ENCODE assay signal across 20 cellular contexts in the genomic region with DNA sequence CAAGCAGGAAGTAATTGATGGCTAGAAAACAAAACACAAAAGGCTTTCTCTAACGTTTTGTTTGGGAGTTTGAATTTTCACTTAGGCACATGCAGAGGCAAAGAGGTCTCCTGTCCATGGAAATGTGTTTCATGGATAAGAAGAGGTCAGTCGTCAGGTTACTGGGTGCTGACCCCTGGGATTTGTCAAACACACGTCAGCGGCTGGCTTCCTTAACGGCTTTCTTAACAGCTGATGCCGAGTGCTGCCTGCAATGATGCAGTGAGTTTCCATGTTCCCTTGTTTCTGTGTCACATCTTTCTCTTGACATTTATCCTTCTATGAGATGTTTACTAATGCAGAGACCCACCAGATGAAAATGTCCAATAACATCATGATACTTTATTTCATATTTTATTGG. TPM values are rescaled to one million over a fixed set of nuclear protein-coding genes. Genes with fewer than 3 reads are reported as not detected.
DNase-seq lines count a peak whose midpoint lies in the region; ATAC-seq, FAIRE-seq and TF ChIP-seq lines count a peak whose summit lies in the region.
"Had no signal": no experiment of that assay in that cellular context is flagged by ENCODE, and none has a peak within 500 bp of the region (broad histone marks: within the 10 kb centered on the region; RNA-seq: fewer than 3 reads in every experiment).

No MANE protein-coding gene starts in this region.

- peaks cover 10% of the 10 kb centered on the region for H3K9me3 Mint-ChIP-seq in nephron progenitor cell

- H2AFZ ChIP-seq in IMR-90 (replicated peaks; ENCODE audit: low read length, poor library complexity) (peak overlapping the region; percentile 85), endothelial cell of umbilical vein (ENCODE audit: low read depth, low read length) (peak overlapping the region; percentile 31)

- H3K56ac ChIP-seq in IMR-90 (ENCODE audit: extremely low read depth, insufficient read depth, low read length): no peak overlapping the region

- H4K5ac ChIP-seq in IMR-90 (ENCODE audit: low read depth, low read length): peak overlapping the region; percentile 72; the same call in 1 of the 2 replicates

- peak overlapping the region in 1 of 2 experiments; percentile 81; a peak in 1 of 4 replicates for H4K8ac ChIP-seq in IMR-90 (ENCODE audit: low read depth in 2 of 2, low read length in 2 of 2)

- no peak overlapping the region for H3K4me3 Mint-ChIP-seq in nephron progenitor cell
- H3K4me3 Mint-ChIP-seq: activated CD4-positive, alpha-beta T cell treated with anti-CD3 and anti-CD28 coated beads for 36 hours; CD8-positive, alpha-beta T cell had no signal

- H2AK9ac ChIP-seq in IMR-90 (replicated peaks; ENCODE audit: low read depth, low read length, poor library complexity): no peak overlapping the region

- H3K4me1 ChIP-seq in IMR-90 (ENCODE audit: control insufficient read depth, insufficient read depth, low read length): peaks cover 4% of the 10 kb centered on the region; the same call in 1 of the 2 replicates
- H3K4me1 ChIP-seq in endothelial cell of umbilical vein (ENCODE audit: control insufficient read depth, extremely low read depth, insufficient read depth, low read length): no peaks in the 10 kb centered on the region

- dilution Hi-C loops in IMR-90 (cut with HindIII; ENCODE audit: low sequenced_read_pairs, unreplicated experiment) (no loop called here), endothelial cell of umbilical vein (cut with MboI; ENCODE audit: extremely low pct_ligation_motif_present, low sequenced_read_pairs) (no loop called here)

- no peaks in the 10 kb centered on the region for H3K9me3 ChIP-seq in IMR-90 (ENCODE audit: control insufficient read depth, insufficient read depth, low read length)
- H3K9me3 ChIP-seq in endothelial cell of umbilical vein (replicated peaks; ENCODE audit: control insufficient read depth, insufficient read depth, low read length): no peaks in the 10 kb centered on the region
- H3K9me3 ChIP-seq: neutrophil had no signal

- 0% methylated on average over 2 of the region's 6 CpGs; no CpG with 5 or more reads in 1 of the 2 experiments for WGBS in IMR-90 (ENCODE audit: extremely low coverage in 2 of 2, insufficient read length in 1 of 2), 2 experiments

- DNase-seq in ELF-1 (ENCODE audit: low read depth, low spot score) (peak; percentile 12), IMR-90 (no peak), endothelial cell of umbilical vein (ENCODE audit: low read depth, low spot score) (peak; percentile 4), nephron progenitor cell (no peak), DMS 273 treated with DMSO at 0.1 percent for 48 hours (lab: John Stamatoyannopoulos, UW) (no peak), GM20000 (ENCODE audit: low spot score) (no peak)
- DNase-seq: activated naive CD4-positive, alpha-beta T cell treated with Interleukin-2 at 50 U/mL for 16 hours; activated T-cell treated with anti-CD3 and anti-CD28 coated beads, Interleukin-2, amount 50 U/mL, for 48 hours; amniotic stem cell; CD8-positive, alpha-beta T cell; KG1; NCI-H2029 treated with DMSO at 0.1 percent for 48 hours; stimulated activated CD4-positive, alpha-beta T cell treated with anti-CD3 and anti-CD28 coated beads, Interleukin-4, amount 100 ng/mL, for 24 hours; stimulated activated naive CD8-positive, alpha-beta T cell treated with anti-CD3 and anti-CD28 coated beads, Interleukin-15, Interleukin-2, amounts not matched to agents 100 U/mL and 50 U/mL, for 24 hours had no signal

- H3K4me1 Mint-ChIP-seq in nephron progenitor cell: peaks cover 16% of the 10 kb centered on the region
- H3K4me1 Mint-ChIP-seq: activated CD4-positive, alpha-beta T cell treated with anti-CD3 and anti-CD28 coated beads for 36 hours had no signal

- H3K27me3 Mint-ChIP-seq in nephron progenitor cell (ENCODE audit: low read depth, poor library complexity): peaks cover 3% of the 10 kb centered on the region
- H3K27me3 Mint-ChIP-seq: activated CD4-positive, alpha-beta T cell treated with anti-CD3 and anti-CD28 coated beads for 36 hours had no signal

- peak overlapping the region; percentile 37; the same call in 1 of the 2 replicates for H2BK20ac ChIP-seq in IMR-90 (ENCODE audit: low read depth, low read length)

- H3K14ac ChIP-seq in IMR-90 (replicated peaks; ENCODE audit: low read depth, low read length): peak overlapping the region; percentile 77

- H3K9ac ChIP-seq in IMR-90 (ENCODE audit: low read depth, low read length) (no peak overlapping the region), endothelial cell of umbilical vein (replicated peaks; ENCODE audit: extremely low read depth, insufficient read depth, low read length) (no peak overlapping the region)

- no peak overlapping the region for H2BK5ac ChIP-seq in IMR-90 (ENCODE audit: low read depth, low read length, poor library complexity, severe bottlenecking)

- H4K20me1 ChIP-seq in IMR-90 (ENCODE audit: insufficient read depth, low read length) (no peaks in the 10 kb centered on the region), endothelial cell of umbilical vein (replicated peaks; ENCODE audit: control insufficient read depth, extremely low read depth, insufficient read depth, low read length) (no peaks in the 10 kb centered on the region)

- peak overlapping the region; percentile 17 for H3K27ac Mint-ChIP-seq in nephron progenitor cell
- H3K27ac Mint-ChIP-seq: activated CD4-positive, alpha-beta T cell treated with anti-CD3 and anti-CD28 coated beads for 36 hours; CD8-positive, alpha-beta T cell had no signal

- H2BK120ac ChIP-seq in IMR-90 (ENCODE audit: low read depth, low read length): peak overlapping the region; percentile 74

- H3K23ac ChIP-seq in IMR-90 (ENCODE audit: low read depth, low read length): 0 out of 2 replicates have a peak overlapping the region, but pooled peaks have one; percentile 79

- H3K9me1 ChIP-seq in IMR-90 (ENCODE audit: insufficient read depth, low read length) (no peaks in the 10 kb centered on the region), endothelial cell of umbilical vein (replicated peaks; ENCODE audit: control insufficient read depth, extremely low read depth, insufficient read depth, low read length) (no peaks in the 10 kb centered on the region)

- peak overlapping the region; percentile 33; the same call in 1 of the 2 replicates for H3K18ac ChIP-seq in IMR-90 (ENCODE audit: low read depth, low read length)

- H2BK15ac ChIP-seq in IMR-90 (ENCODE audit: low read depth, low read length): no peak overlapping the region

- intact Hi-C loops in IMR-90 (cut with micrococcal nuclease): loop anchor here (5.0 kb wide), 1 partner anchor 181 kb away; no protein-coding TSS in a partner anchor
- intact Hi-C loops in endothelial cell of umbilical vein (cut with micrococcal nuclease): loop anchor here (2.0 kb wide), 1 partner anchor 100 kb away; no protein-coding TSS in a partner anchor

- no peak overlapping the region for H2AK5ac ChIP-seq in IMR-90 (ENCODE audit: low read depth, low read length)

- H3K4me2 ChIP-seq in IMR-90 (ENCODE audit: low read depth, low read length) (peak overlapping the region; percentile 86), endothelial cell of umbilical vein (ENCODE audit: insufficient read depth, low read length) (peak overlapping the region; percentile 34)

- H3K79me2 ChIP-seq in endothelial cell of umbilical vein (ENCODE audit: control insufficient read depth, insufficient read depth, low read length): no peaks in the 10 kb centered on the region

- CTCF ChIA-PET in IMR-90 (lab: Yijun Ruan, JAX): interaction anchor here (0.6 to 1.5 kb wide), 9 partner anchors 10 to 752 kb away, joined by 3 to 9 read pairs (median 4); no protein-coding TSS in a partner anchor
- CTCF ChIA-PET in endothelial cell of umbilical vein (lab: Charles Lee): interaction anchor here (1.0 to 5.0 kb wide), 10 partner anchors 9 to 722 kb away, joined by 3 to 50 read pairs (median 4); a partner anchor contains a TSS

- H3K27me3 ChIP-seq in IMR-90 (ENCODE audit: control insufficient read depth, insufficient read depth, low read length) (no peaks in the 10 kb centered on the region), endothelial cell of umbilical vein (ENCODE audit: control insufficient read depth in 2 of 2, insufficient read depth in 2 of 2, low read length in 2 of 2) (no peaks in the 10 kb centered on the region)
- H3K27me3 ChIP-seq: neutrophil had no signal

- 0 out of 2 replicates have a peak overlapping the region, but pooled peaks have one; percentile 42 for H3K4ac ChIP-seq in IMR-90 (ENCODE audit: low read depth, low read length)

- in situ Hi-C loops in IMR-90 (cut with MboI; ENCODE audit: low sequenced_read_pairs): no loop called here

- FAIRE-seq in endothelial cell of umbilical vein (lab: Jason Lieb, UNC): no peak
- FAIRE-seq: TTC549 had no signal

- no peak for TF ChIP-seq RAD21 in IMR-90 (IDR thresholded peaks at IDR 0.05; ENCODE audit: low read length)

- ATAC-seq in IMR-90 (ENCODE audit: low read depth): peak; percentile 54
- no peak for ATAC-seq in GM21529 (IDR thresholded peaks at IDR 0.05; ENCODE audit: unreplicated experiment)
- no peak for ATAC-seq in GM21360 (IDR thresholded peaks at IDR 0.05; ENCODE audit: unreplicated experiment)
- ATAC-seq: activated CD4-positive, alpha-beta T cell treated with anti-CD3 and anti-CD28 coated beads for 36 hours; CD8-positive, alpha-beta T cell; stimulated activated naive CD8-positive, alpha-beta T cell treated with anti-CD3 and anti-CD28 coated beads, Interleukin-15, Interleukin-2, amounts not matched to agents 100 U/mL and 50 U/mL, for 24 hours had no signal

- POLR2A ChIA-PET in IMR-90 (lab: Charles Lee; ENCODE audit: unreplicated experiment): interaction anchor here (0.6 kb wide), 1 partner anchor 10 kb away, joined by 9 read pairs; no protein-coding TSS in a partner anchor
- POLR2A ChIA-PET in endothelial cell of umbilical vein (lab: Charles Lee): no interaction called here

- H3K27ac ChIP-seq in IMR-90 (ENCODE audit: insufficient read depth, low read length) (no peak overlapping the region), endothelial cell of umbilical vein (ENCODE audit: insufficient read depth, low read depth, low read length) (no peak overlapping the region)
- H3K27ac ChIP-seq: neutrophil had no signal

- H3K36me3 Mint-ChIP-seq in nephron progenitor cell (ENCODE audit: low read depth): no peaks in the 10 kb centered on the region
- H3K36me3 Mint-ChIP-seq: CD8-positive, alpha-beta T cell had no signal

- TF ChIP-seq CTCF in IMR-90 (conservative IDR thresholded peaks at IDR 0.05; ENCODE audit: low read depth, low read length) (no peak), endothelial cell of umbilical vein (IDR thresholded peaks at IDR 0.05; ENCODE audit: extremely low read depth in 1 of 2, insufficient read depth in 1 of 2, low read depth in 1 of 2, low read length in 2 of 2) (no peak), nephron progenitor cell (IDR thresholded peaks at IDR 0.05) (no peak), GM20000 (IDR thresholded peaks at IDR 0.05; ENCODE audit: extremely low read depth, missing control alignments) (no peak)

- H3K36me3 ChIP-seq in IMR-90 (ENCODE audit: control insufficient read depth, insufficient read depth, low read length): no peaks in the 10 kb centered on the region
- no peaks in the 10 kb centered on the region for H3K36me3 ChIP-seq in endothelial cell of umbilical vein (ENCODE audit: control insufficient read depth in 2 of 2, extremely low read depth in 1 of 2, insufficient read depth in 2 of 2, low read length in 2 of 2)
- H3K36me3 ChIP-seq: neutrophil had no signal

- no peak for TF ChIP-seq POLR2A in IMR-90 (IDR thresholded peaks at IDR 0.05; ENCODE audit: low read depth, low read length)
- TF ChIP-seq POLR2A in endothelial cell of umbilical vein (IDR thresholded peaks at IDR 0.05; ENCODE audit: low read depth, low read length): no peak

- H3K4me3 ChIP-seq in IMR-90 (ENCODE audit: insufficient read depth, low read depth, low read length) (no peak overlapping the region; the same call in 1 of the 2 replicates), endothelial cell of umbilical vein (replicated peaks in 1 of 3; ENCODE audit: insufficient read depth in 1 of 3, low read depth in 1 of 3, low read length in 3 of 3) (no peak overlapping the region)

- no peak overlapping the region for H4K91ac ChIP-seq in IMR-90 (ENCODE audit: insufficient read depth, low read depth, low read length)

- no TSS peak for BruUV-seq in IMR-90 (replicated peaks; lab: Mats Ljungman, UMichigan)
- BruUV-seq in endothelial cell of umbilical vein (replicated peaks; lab: Mats Ljungman, UMichigan): no TSS peak

- H3K79me1 ChIP-seq in IMR-90 (ENCODE audit: low read depth in 1 of 2, low read length in 2 of 2): no peaks in the 10 kb centered on the region

RNA-seq across cellular contexts. Expression of a gene that starts 31.7 kb away (rescaled TPM):
- 7.2 and 9.0 TPM in 2 replicates for total RNA-seq in IMR-90 (2012; rRNA removed)
- 4.4 and 5.4 TPM in 2 replicates for polyA plus RNA-seq in IMR-90 (2012; rRNA removed)
- 3.5 and 6.1 TPM in 2 replicates for polyA plus RNA-seq in IMR-90 (2012; cell fraction: cytosol; rRNA removed)
- 2.0 and 4.2 TPM in 2 replicates for polyA plus RNA-seq in IMR-90 (2012; cell fraction: nucleus; rRNA removed; ENCODE audit: low replicate concordance)
- total RNA-seq in endothelial cell of umbilical vein: 0.20 TPM in 1 of 2 replicates, not detected in the other
- 0.03 and 0.05 TPM in 2 replicates for polyA plus RNA-seq in endothelial cell of umbilical vein
- 0.04 and 0.14 TPM in 2 replicates for polyA plus RNA-seq in endothelial cell of umbilical vein (2011; cell fraction: cytosol; rRNA removed)
- 0.04 and 0.13 TPM in 2 replicates for polyA plus RNA-seq in endothelial cell of umbilical vein (2011; cell fraction: nucleus; rRNA removed)
- 0.13 TPM in 1 of 2 replicates, not detected in the other for polyA plus RNA-seq in endothelial cell of umbilical vein (2012)
- 0.23 TPM in 1 of 2 replicates, not detected in the other for polyA minus RNA-seq in endothelial cell of umbilical vein
- polyA minus RNA-seq in endothelial cell of umbilical vein (2011; cell fraction: cytosol; rRNA and poly(A)+ RNA removed): 2.6 TPM
- 0.48 and 1.4 TPM in 2 replicates for polyA minus RNA-seq in endothelial cell of umbilical vein (2011; cell fraction: nucleus; rRNA and poly(A)+ RNA removed)
- total RNA-seq: activated CD4-positive, alpha-beta T cell treated with anti-CD3 and anti-CD28 coated beads for 36 hours; CD8-positive, alpha-beta T cell; pulmonary artery endothelial cell had no signal

Comparison
In these comparisons a context has a peak if more than half of its experiments do, and no peak if none do; other contexts are left out.
1. DNase-seq: peak in ELF-1 (single experiment) and endothelial cell of umbilical vein (single experiment); none in IMR-90 (single experiment), nephron progenitor cell (single experiment), DMS 273 treated with DMSO at 0.1 percent for 48 hours (single experiment) and GM20000 (single experiment).